1 cellular context compared by ENCODE assay signal in genomic region chr3:100087203-100087602, GRCh38.
TF ChIP-seq lines count a peak whose summit lies in the region.

No MANE protein-coding gene starts in this region.

TF ChIP-seq in GM12878, 131 proteins besides CTCF, POLR2A, EP300 and RAD21 (continued from another document):
- TF ChIP-seq ZNF592 (IDR thresholded peaks at IDR 0.05) (no peak), ZNF207 (IDR thresholded peaks at IDR 0.05; ENCODE audit: borderline replicate concordance) (no peak), ZNF274 (IDR thresholded peaks at IDR 0.05; ENCODE audit: insufficient read depth, insufficient read length) (no peak), BACH1 (IDR thresholded peaks at IDR 0.05; ENCODE audit: borderline replicate concordance) (no peak), TCF3 (IDR thresholded peaks at IDR 0.05; ENCODE audit: borderline replicate concordance, insufficient read depth, low read depth, low read length) (0 out of 2 replicates have a peak, but pooled peaks have one; percentile 30), NFIC (IDR thresholded peaks at IDR 0.05; ENCODE audit: low read depth, low read length) (peak; percentile 94), EZH2 (IDR thresholded peaks at IDR 0.05; ENCODE audit: borderline replicate concordance, control insufficient read depth, low read depth, low read length) (no peak), SMARCA5 (IDR thresholded peaks at IDR 0.05) (no peak)
